Comparison of ENCODE assay signal across 9 cellular contexts in genomic region chr3:39791603-39792002, GRCh38. TPM values are rescaled to one million over a fixed set of nuclear protein-coding genes. Genes with fewer than 3 reads are reported as not detected.
"Had no signal": no experiment of that assay in that cellular context is flagged by ENCODE, and none has a peak within 500 bp of the region (broad histone marks: within the 10 kb centered on the region; RNA-seq: fewer than 3 reads in every experiment).

No MANE protein-coding gene starts in this region.

- FAIRE-seq: G401.6, GM12878, GM12891, GM12892, GM18507, GM19239 had no signal

- ATAC-seq: GM12878 had no signal

- H3K4me3 ChIP-seq: GM12878 had no signal

- DNase-seq: GDM1, GF-D8 had no signal

RNA-seq across cellular contexts. Expression of gene MYRIP, which starts 17.8 kb away (rescaled TPM):
- total RNA-seq: G401 had no signal
